In the genomic region with DNA sequence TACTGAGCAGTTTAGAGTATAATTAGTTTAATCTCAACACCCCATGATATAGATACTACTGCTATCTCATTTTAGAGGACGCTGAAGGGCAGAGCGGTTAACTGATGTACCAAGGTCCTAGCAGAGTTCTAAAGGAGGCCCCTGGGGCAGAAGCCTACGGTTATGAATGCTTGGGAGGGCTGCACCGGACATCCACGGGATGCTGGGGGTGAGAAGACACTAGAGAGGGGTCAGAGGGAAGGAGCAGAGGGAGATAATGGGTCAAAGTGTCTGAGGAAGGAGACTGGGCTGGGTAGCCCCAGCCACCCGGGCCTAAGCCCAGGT, we compare ENCODE assay signal across 9 cellular contexts. TPM values are rescaled to one million over a fixed set of nuclear protein-coding genes. Genes with fewer than 3 reads are reported as not detected.
DNase-seq lines count a peak whose midpoint lies in the region; ATAC-seq, FAIRE-seq and TF ChIP-seq lines count a peak whose summit lies in the region.
"Had no signal": no experiment of that assay in that cellular context is flagged by ENCODE, and none has a peak within 500 bp of the region (broad histone marks: within the 10 kb centered on the region; RNA-seq: fewer than 3 reads in every experiment).

No MANE protein-coding gene starts in this region.

- intact Hi-C loops in left ventricle myocardium inferior (cut with micrococcal nuclease), result no loop called here
- intact Hi-C loops in Right ventricle myocardium superior (cut with DNase I), result no loop called here
- intact Hi-C loops in activated T-helper 1 cell treated with anti-CD3 and anti-CD28 coated beads, Interleukin-12 subunit alpha, Interleukin-12 subunit beta, Interleukin-2, Interleukin-4 antibody, amounts not matched to agents 30 ng/mL and 10 ng/mL and 1 ng/mL, durations not matched to agents 14 hours and 24 hours and 36 hours (cut with micrococcal nuclease), result loop anchor here (1.0 kb wide), 1 partner anchor 14 kb away; no protein-coding TSS in a partner anchor
- intact Hi-C loops in HepG2 (cut with micrococcal nuclease; ENCODE audit: unreplicated experiment), result loop anchor here (1.0 kb wide), 2 partner anchors 15 to 45 kb away; no protein-coding TSS in a partner anchor

- H3K36me3 ChIP-seq in left ventricle myocardium inferior, result no peaks in the 10 kb centered on the region
- 0 out of 5 replicates have a peak, but pooled peaks cover 0 to 3% of the 10 kb centered on the region in 2 experiments for H3K36me3 ChIP-seq in HepG2 (replicated peaks in 1 of 2; ENCODE audit: control insufficient read depth in 1 of 2, insufficient read depth in 2 of 2, low read length in 2 of 2)
- H3K36me3 ChIP-seq in urinary bladder (ENCODE audit: insufficient read depth), result no peaks in the 10 kb centered on the region

- peak overlapping the region; percentile 81 for H3K9ac ChIP-seq in HepG2 (ENCODE audit: insufficient read depth, low read depth, low read length)

- 8% methylated on average over 6 of the region's 6 CpGs for WGBS in HepG2 (ENCODE audit: low lambda C conversion rate)
- WGBS in urinary bladder, result 43% methylated on average over 6 of the region's 6 CpGs

- DNase-seq in left ventricle myocardium inferior (no peak), Right ventricle myocardium superior (no peak), HepG2 (ENCODE audit: low spot score) (no peak), nucleus accumbens (lab: John Stamatoyannopoulos, UW) (no peak), GM19238 (ENCODE audit: insufficient read length, low spot score) (no peak), cerebellar nuclear complex (lab: John Stamatoyannopoulos, UW) (no peak)
- DNase-seq in activated T-helper 1 cell treated with anti-CD3 and anti-CD28 coated beads, Interleukin-12 subunit alpha, Interleukin-12 subunit beta, Interleukin-2, Interleukin-4 antibody, amounts not matched to agents 30 ng/mL and 10 ng/mL and 1 ng/mL, durations not matched to agents 14 hours and 24 hours and 36 hours (ENCODE audit: low spot score), result no peak

- H3K9me3 ChIP-seq in left ventricle myocardium inferior (replicated peaks) (no peaks in the 10 kb centered on the region), HepG2 (ENCODE audit: low read length) (no peaks in the 10 kb centered on the region)

- H3K4me1 Mint-ChIP-seq in activated T-helper 1 cell treated with anti-CD3 and anti-CD28 coated beads, Interleukin-12 subunit alpha, Interleukin-12 subunit beta, Interleukin-2, Interleukin-4 antibody, amounts not matched to agents 30 ng/mL and 10 ng/mL and 1 ng/mL, durations not matched to agents 14 hours and 24 hours and 36 hours (ENCODE audit: low read depth), result peaks cover 46% of the 10 kb centered on the region

- POLR2A ChIA-PET in HepG2 (lab: Yijun Ruan, JAX), result no interaction called here

- no peak for TF ChIP-seq RAD21 in HepG2 (CRISPR knock-in tag; IDR thresholded peaks at IDR 0.05)

- peaks cover 14% of the 10 kb centered on the region for H3K36me3 Mint-ChIP-seq in activated T-helper 1 cell treated with anti-CD3 and anti-CD28 coated beads, Interleukin-12 subunit alpha, Interleukin-12 subunit beta, Interleukin-2, Interleukin-4 antibody, amounts not matched to agents 30 ng/mL and 10 ng/mL and 1 ng/mL, durations not matched to agents 14 hours and 24 hours and 36 hours (ENCODE audit: low read depth)

- ATAC-seq in Right ventricle myocardium superior (ENCODE audit: poor library complexity) (no peak), HepG2 (peak; percentile 3)

- no peaks in the 10 kb centered on the region for H3K9me3 Mint-ChIP-seq in activated T-helper 1 cell treated with anti-CD3 and anti-CD28 coated beads, Interleukin-12 subunit alpha, Interleukin-12 subunit beta, Interleukin-2, Interleukin-4 antibody, amounts not matched to agents 30 ng/mL and 10 ng/mL and 1 ng/mL, durations not matched to agents 14 hours and 24 hours and 36 hours

- peak overlapping the region; percentile 85 for H3K4me2 ChIP-seq in HepG2 (ENCODE audit: low read depth, low read length)

- H3K4me3 ChIP-seq in left ventricle myocardium inferior (peak overlapping the region; percentile 93), HepG2 (replicated peaks in 1 of 3; ENCODE audit: insufficient read depth in 1 of 3, low read depth in 2 of 3, low read length in 3 of 3) (peak overlapping the region; percentile 81 to 86 (median 84)), urinary bladder (ENCODE audit: low read depth, low read length) (peak overlapping the region; percentile 93)

- peaks cover 35% of the 10 kb centered on the region for H3K4me1 ChIP-seq in left ventricle myocardium inferior
- H3K4me1 ChIP-seq in HepG2 (ENCODE audit: insufficient read depth, low read length), result peaks cover 37% of the 10 kb centered on the region
- H3K4me1 ChIP-seq in urinary bladder (ENCODE audit: insufficient read depth), result no peaks in the 10 kb centered on the region

- no TSS peak for BruUV-seq in HepG2 (replicated peaks; lab: Mats Ljungman, UMichigan)

- TF ChIP-seq CTCF in left ventricle myocardium inferior (IDR thresholded peaks at IDR 0.05; ENCODE audit: borderline replicate concordance) (no peak), HepG2 (CRISPR knock-in tag; IDR thresholded peaks at IDR 0.05) (no peak)

- peak overlapping the region; percentile 100 for H3K4me3 Mint-ChIP-seq in activated T-helper 1 cell treated with anti-CD3 and anti-CD28 coated beads, Interleukin-12 subunit alpha, Interleukin-12 subunit beta, Interleukin-2, Interleukin-4 antibody, amounts not matched to agents 30 ng/mL and 10 ng/mL and 1 ng/mL, durations not matched to agents 14 hours and 24 hours and 36 hours

- TF ChIP-seq POLR2A in HepG2 (IDR thresholded peaks at IDR 0.05; ENCODE audit: insufficient read depth in 1 of 2, low read depth in 2 of 2, low read length in 2 of 2), result no peak

- H3K79me2 ChIP-seq in HepG2 (ENCODE audit: insufficient read depth, low read length), result peaks cover 26% of the 10 kb centered on the region

- no peaks in the 10 kb centered on the region for H4K20me1 ChIP-seq in HepG2 (ENCODE audit: insufficient read depth, low read length)

- H3K27me3 Mint-ChIP-seq in activated T-helper 1 cell treated with anti-CD3 and anti-CD28 coated beads, Interleukin-12 subunit alpha, Interleukin-12 subunit beta, Interleukin-2, Interleukin-4 antibody, amounts not matched to agents 30 ng/mL and 10 ng/mL and 1 ng/mL, durations not matched to agents 14 hours and 24 hours and 36 hours (ENCODE audit: insufficient read depth), result no peaks in the 10 kb centered on the region

- peak overlapping the region; percentile 83 for H3K27ac ChIP-seq in left ventricle myocardium inferior (replicated peaks)
- peak overlapping the region; percentile 84 for H3K27ac ChIP-seq in HepG2 (ENCODE audit: extremely low read length, insufficient read depth, low read length)
- H3K27ac ChIP-seq in urinary bladder (ENCODE audit: low read depth), result no peak overlapping the region

- FAIRE-seq in HepG2 (lab: Jason Lieb, UNC), result no peak
- FAIRE-seq: GM18507 had no signal

- H3K27me3 ChIP-seq in left ventricle myocardium inferior (ENCODE audit: low read depth) (no peaks in the 10 kb centered on the region), HepG2 (ENCODE audit: control insufficient read depth in 1 of 2, insufficient read depth in 2 of 2, low read length in 2 of 2) (no peaks in the 10 kb centered on the region; a peak in 1 of 5 replicates)

- H2AFZ ChIP-seq in HepG2 (ENCODE audit: low read length), result peak overlapping the region; percentile 48

- CTCF ChIA-PET in HepG2 (lab: Yijun Ruan, JAX; ENCODE audit: low intra/inter-chr PET ratio, low total read pairs), result no interaction called here

- in situ Hi-C loops in HepG2 (cut with HindIII; ENCODE audit: extremely low pct_ligation_motif_present, low pct_unique_long_range_greater_than_20kb), result no loop called here

- TF ChIP-seq EP300 in HepG2 (IDR thresholded peaks at IDR 0.05; ENCODE audit: low read depth in 2 of 2, low read length in 2 of 2), result no peak
- no peak for TF ChIP-seq EP300 in HepG2 (CRISPR knock-in tag; IDR thresholded peaks at IDR 0.05; ENCODE audit: borderline replicate concordance)

- peak overlapping the region; percentile 95 for H3K27ac Mint-ChIP-seq in activated T-helper 1 cell treated with anti-CD3 and anti-CD28 coated beads, Interleukin-12 subunit alpha, Interleukin-12 subunit beta, Interleukin-2, Interleukin-4 antibody, amounts not matched to agents 30 ng/mL and 10 ng/mL and 1 ng/mL, durations not matched to agents 14 hours and 24 hours and 36 hours

RNA-seq across cellular contexts. Expression of gene ACTR6, which starts 1.6 kb away (rescaled TPM):
- total RNA-seq in left ventricle myocardium inferior (18.3 TPM), Right ventricle myocardium superior (18.7 TPM), HepG2 (2016; rRNA removed; fragmentation: Illumina TruSeq; extraction: Trizol) (22.4 and 37.8 TPM in 2 replicates), urinary bladder (31.8 TPM)
- 29.8 and 35.4 TPM in 2 replicates for total RNA-seq in activated T-helper 1 cell treated with anti-CD3 and anti-CD28 coated beads, Interleukin-12 subunit alpha, Interleukin-12 subunit beta, Interleukin-2, Interleukin-4 antibody, amounts not matched to agents 30 ng/mL and 10 ng/mL and 1 ng/mL, durations not matched to agents 14 hours and 24 hours and 36 hours
- total RNA-seq in HepG2 (2016; cell fraction: cytosol; rRNA removed; fragmentation: Illumina TruSeq; extraction: Trizol; ENCODE audit: low read depth), result 2.9 and 3.8 TPM in 2 replicates
- 24.5 and 40.5 TPM in 2 replicates for total RNA-seq in HepG2 (2016; cell fraction: insoluble cytoplasmic fraction; rRNA removed; fragmentation: Illumina TruSeq; extraction: Trizol)
- 4.5 and 7.5 TPM in 2 replicates for total RNA-seq in HepG2 (2016; cell fraction: membrane; rRNA removed; fragmentation: Illumina TruSeq; extraction: Trizol)
- total RNA-seq in HepG2 (2016; cell fraction: nucleus; rRNA removed; fragmentation: Illumina TruSeq; extraction: Trizol), result 15.4 and 16.8 TPM in 2 replicates
- polyA plus RNA-seq in HepG2 (2011; rRNA removed) (7.6 and 12.9 TPM in 2 replicates), urinary bladder (23.5 TPM)
- polyA plus RNA-seq in HepG2 (2011; cell fraction: cytosol; rRNA removed), result 8.2 and 8.8 TPM in 2 replicates
- 7.1 and 8.9 TPM in 2 replicates for polyA plus RNA-seq in HepG2 (2011; cell fraction: nucleus; rRNA removed)
- polyA plus RNA-seq in HepG2 (2012), result 11.1 and 26.5 TPM in 2 replicates
- polyA plus RNA-seq in HepG2 (2016; cell fraction: cytosol; fragmentation: Illumina TruSeq; extraction: Trizol; ENCODE audit: low read depth), result 1.9 and 2.1 TPM in 2 replicates
- 27.7 and 30.4 TPM in 2 replicates for polyA plus RNA-seq in HepG2 (2016; cell fraction: insoluble cytoplasmic fraction; fragmentation: Illumina TruSeq; extraction: Trizol; ENCODE audit: low read depth)
- polyA plus RNA-seq in HepG2 (2016; cell fraction: membrane; fragmentation: Illumina TruSeq; extraction: Trizol; ENCODE audit: low read depth), result 3.2 and 3.7 TPM in 2 replicates
- polyA plus RNA-seq in HepG2 (2016; cell fraction: nucleus; fragmentation: Illumina TruSeq; extraction: Trizol; ENCODE audit: insufficient read depth, low read depth), result 13.9 and 18.1 TPM in 2 replicates
- 1.8 and 6.6 TPM in 2 replicates for polyA minus RNA-seq in HepG2 (2011; rRNA and poly(A)+ RNA removed; ENCODE audit: low replicate concordance)
- 4.1 and 7.1 TPM in 2 replicates for polyA minus RNA-seq in HepG2 (2011; cell fraction: cytosol; rRNA and poly(A)+ RNA removed)
- 18.9 and 28.3 TPM in 2 replicates for polyA minus RNA-seq in HepG2 (2011; cell fraction: nucleus; rRNA and poly(A)+ RNA removed)

RNA-seq across cellular contexts. Expression of gene BLTP3B, which starts 56.3 kb away (rescaled TPM):
- total RNA-seq in left ventricle myocardium inferior, result 11.9 TPM
- 9.3 TPM for total RNA-seq in Right ventricle myocardium superior
- 72.6 and 74.6 TPM in 2 replicates for total RNA-seq in activated T-helper 1 cell treated with anti-CD3 and anti-CD28 coated beads, Interleukin-12 subunit alpha, Interleukin-12 subunit beta, Interleukin-2, Interleukin-4 antibody, amounts not matched to agents 30 ng/mL and 10 ng/mL and 1 ng/mL, durations not matched to agents 14 hours and 24 hours and 36 hours
- total RNA-seq in HepG2 (2016; rRNA removed; fragmentation: Illumina TruSeq; extraction: Trizol), result 24.4 and 35.3 TPM in 2 replicates
- 6.4 and 8.3 TPM in 2 replicates for total RNA-seq in HepG2 (2016; cell fraction: cytosol; rRNA removed; fragmentation: Illumina TruSeq; extraction: Trizol; ENCODE audit: low read depth)
- 24.0 and 39.1 TPM in 2 replicates for total RNA-seq in HepG2 (2016; cell fraction: insoluble cytoplasmic fraction; rRNA removed; fragmentation: Illumina TruSeq; extraction: Trizol)
- total RNA-seq in HepG2 (2016; cell fraction: membrane; rRNA removed; fragmentation: Illumina TruSeq; extraction: Trizol), result 17.5 and 20.1 TPM in 2 replicates
- total RNA-seq in HepG2 (2016; cell fraction: nucleus; rRNA removed; fragmentation: Illumina TruSeq; extraction: Trizol), result 25.8 and 34.2 TPM in 2 replicates
- 10.8 and 15.6 TPM in 2 replicates for polyA plus RNA-seq in HepG2 (2011; rRNA removed)
- polyA plus RNA-seq in HepG2 (2011; cell fraction: cytosol; rRNA removed), result 5.5 and 9.7 TPM in 2 replicates
- 3.1 and 4.8 TPM in 2 replicates for polyA plus RNA-seq in HepG2 (2011; cell fraction: nucleus; rRNA removed)
- 8.8 and 14.0 TPM in 2 replicates for polyA plus RNA-seq in HepG2 (2012)
- 2.1 and 2.2 TPM in 2 replicates for polyA plus RNA-seq in HepG2 (2016; cell fraction: cytosol; fragmentation: Illumina TruSeq; extraction: Trizol; ENCODE audit: low read depth)
- polyA plus RNA-seq in HepG2 (2016; cell fraction: insoluble cytoplasmic fraction; fragmentation: Illumina TruSeq; extraction: Trizol; ENCODE audit: low read depth), result 20.4 and 22.1 TPM in 2 replicates
- polyA plus RNA-seq in HepG2 (2016; cell fraction: membrane; fragmentation: Illumina TruSeq; extraction: Trizol; ENCODE audit: low read depth), result 6.4 and 7.6 TPM in 2 replicates
- 12.8 and 14.3 TPM in 2 replicates for polyA plus RNA-seq in HepG2 (2016; cell fraction: nucleus; fragmentation: Illumina TruSeq; extraction: Trizol; ENCODE audit: insufficient read depth, low read depth)
- polyA minus RNA-seq in HepG2 (2011; rRNA and poly(A)+ RNA removed; ENCODE audit: low replicate concordance), result 7.8 and 20.8 TPM in 2 replicates
- 21.3 and 23.3 TPM in 2 replicates for polyA minus RNA-seq in HepG2 (2011; cell fraction: cytosol; rRNA and poly(A)+ RNA removed)
- 37.6 and 42.9 TPM in 2 replicates for polyA minus RNA-seq in HepG2 (2011; cell fraction: nucleus; rRNA and poly(A)+ RNA removed)
- 54.8 TPM for total RNA-seq in urinary bladder
- 16.5 TPM for polyA plus RNA-seq in urinary bladder

Comparison
In these comparisons a context has a peak if more than half of its experiments do, and no peak if none do; other contexts are left out.
1. intact Hi-C loops: an anchor here in activated T-helper 1 cell treated with anti-CD3 and anti-CD28 coated beads, Interleukin-12 subunit alpha, Interleukin-12 subunit beta, Interleukin-2, Interleukin-4 antibody, amounts not matched to agents 30 ng/mL and 10 ng/mL and 1 ng/mL, durations not matched to agents 14 hours and 24 hours and 36 hours (1.0 kb wide) and HepG2 (1.0 kb wide); none called in left ventricle myocardium inferior and Right ventricle myocardium superior.